29 cellular contexts compared by ENCODE assay signal in genomic region chr2:20738789-20739188, GRCh38.
"Had no signal": no experiment of that assay in that cellular context is flagged by ENCODE, and none has a peak within 500 bp of the region (broad histone marks: within the 10 kb centered on the region; RNA-seq: fewer than 3 reads in every experiment).

No MANE protein-coding gene starts in this region.

- FAIRE-seq: keratinocyte, urothelium cell line had no signal

- H3K27me3 ChIP-seq: gastroesophageal sphincter, neutrophil, ovary, spleen, testis, transverse colon had no signal

- DNase-seq: activated CD4-positive, alpha-beta T cell treated with anti-CD3 and anti-CD28 coated beads for 48 hours; activated CD4-positive, alpha-beta T cell treated with anti-CD3 and anti-CD28 coated beads, Interleukin-2, amount 50 U/mL, for 48 hours; activated CD8-positive, alpha-beta memory T cell treated with anti-CD3 and anti-CD28 coated beads, Interleukin-2, amount 50 U/mL, for 4 hours; activated gamma-delta T cell; activated naive CD8-positive, alpha-beta T cell treated with anti-CD3 and anti-CD28 coated beads, Interleukin-2, amount 50 U/mL, for 24 hours; activated T-cell treated with anti-CD3 and anti-CD28 coated beads, Interleukin-2, amount 50 U/mL, for 1 hour; amygdala; caudate nucleus; cortex of kidney; effector memory CD8-positive, alpha-beta T cell; erythroblast; hippocampal formation; left cardiac atrium; naive B cell; nephron progenitor cell; ovary; spleen; stimulated activated CD4-positive, alpha-beta T cell treated with anti-CD3 and anti-CD28 coated beads, Interleukin-2, amount 100 ng/mL, for 48 hours; stimulated activated naive CD8-positive, alpha-beta T cell treated with anti-CD3 and anti-CD28 coated beads, Interleukin-15, Interleukin-2, amounts not matched to agents 100 U/mL and 50 U/mL, for 24 hours; T-helper 9 cell; testis; transverse colon; WERI-Rb-1 had no signal

- H3K4me3 ChIP-seq: gastroesophageal sphincter, lung, ovary, spleen, testis, transverse colon had no signal

- ATAC-seq: activated CD4-positive, CD25-positive, alpha-beta regulatory T cell treated with anti-CD3 and anti-CD28 coated beads, Interleukin-2, amount 50 U/mL, for 24 hours; activated naive CD8-positive, alpha-beta T cell treated with anti-CD3 and anti-CD28 coated beads, Interleukin-2, amount 50 U/mL, for 24 hours; effector memory CD8-positive, alpha-beta T cell; gastroesophageal sphincter; stimulated activated naive CD8-positive, alpha-beta T cell treated with anti-CD3 and anti-CD28 coated beads, Interleukin-15, Interleukin-2, amounts not matched to agents 100 U/mL and 50 U/mL, for 24 hours had no signal

- H3K9me3 ChIP-seq: gastroesophageal sphincter, neutrophil, ovary, spleen, testis, transverse colon had no signal

- H3K36me3 ChIP-seq: neutrophil, ovary, WERI-Rb-1 had no signal

- H3K4me1 ChIP-seq: gastroesophageal sphincter, testis, transverse colon had no signal

- H3K27ac ChIP-seq: gastroesophageal sphincter, neutrophil, ovary, spleen, testis, transverse colon, WERI-Rb-1 had no signal
